In genomic region chr20:52482049-52482448, GRCh38 we compare ENCODE assay signal across 35 cellular contexts.
"Had no signal": no experiment of that assay in that cellular context is flagged by ENCODE, and none has a peak within 500 bp of the region (broad histone marks: within the 10 kb centered on the region; RNA-seq: fewer than 3 reads in every experiment).

No MANE protein-coding gene starts in this region.

- H3K27ac ChIP-seq: brain microvascular endothelial cell, PC-9, RWPE1, VCaP had no signal

- H3K27me3 ChIP-seq: brain microvascular endothelial cell had no signal

- ATAC-seq: activated naive CD8-positive, alpha-beta T cell treated with anti-CD3 and anti-CD28 coated beads, Interleukin-2, amount 50 U/mL, for 24 hours; activated T-cell treated with anti-CD3 and anti-CD28 coated beads, Interleukin-2, amount 50 U/mL, for 4 hours; Right ventricle myocardium inferior had no signal

- H3K4me3 Mint-ChIP-seq: activated B cell treated with CpG ODN at 0.5 μM for 24 hours; activated CD4-positive, alpha-beta memory T cell treated with anti-CD3 and anti-CD28 coated beads for 36 hours; activated naive CD4-positive, alpha-beta T cell treated with anti-CD3 and anti-CD28 coated beads, Interleukin-2, amount 10 ng/mL, durations not matched to agents 7 days and 5 days; activated naive CD8-positive, alpha-beta T cell; activated naive CD8-positive, alpha-beta T cell treated with anti-CD3 and anti-CD28 coated beads, Interleukin-2, amount 50 U/mL, for 24 hours; activated T-cell treated with anti-CD3 and anti-CD28 coated beads, Interleukin-2, amount 50 U/mL, for 4 hours; activated T-helper 1 cell treated with anti-CD3 and anti-CD28 coated beads, Interleukin-12 subunit alpha, Interleukin-12 subunit beta, Interleukin-2, Interleukin-4 antibody, amounts not matched to agents 30 ng/mL and 10 ng/mL and 1 ng/mL, durations not matched to agents 14 hours and 24 hours and 36 hours had no signal

- H3K4me3 ChIP-seq: PC-9 had no signal

- H3K36me3 ChIP-seq: brain microvascular endothelial cell had no signal

- H3K4me1 Mint-ChIP-seq: activated B cell treated with CpG ODN at 0.5 μM for 24 hours; activated naive CD4-positive, alpha-beta T cell treated with anti-CD3 and anti-CD28 coated beads, Interleukin-2, amount 10 ng/mL, durations not matched to agents 7 days and 5 days; activated naive CD8-positive, alpha-beta T cell treated with anti-CD3 and anti-CD28 coated beads, Interleukin-2, amount 50 U/mL, for 24 hours had no signal

- H3K27ac Mint-ChIP-seq: activated B cell treated with CpG ODN at 0.5 μM for 24 hours; activated CD4-positive, alpha-beta memory T cell treated with anti-CD3 and anti-CD28 coated beads for 36 hours; activated naive CD4-positive, alpha-beta T cell treated with anti-CD3 and anti-CD28 coated beads, Interleukin-2, amount 10 ng/mL, durations not matched to agents 7 days and 5 days; activated naive CD8-positive, alpha-beta T cell; activated naive CD8-positive, alpha-beta T cell treated with anti-CD3 and anti-CD28 coated beads, Interleukin-2, amount 50 U/mL, for 24 hours; activated T-helper 1 cell treated with anti-CD3 and anti-CD28 coated beads, Interleukin-12 subunit alpha, Interleukin-12 subunit beta, Interleukin-2, Interleukin-4 antibody, amounts not matched to agents 30 ng/mL and 10 ng/mL and 1 ng/mL, durations not matched to agents 14 hours and 24 hours and 36 hours had no signal

- H3K27me3 Mint-ChIP-seq: activated CD4-positive, alpha-beta memory T cell treated with anti-CD3 and anti-CD28 coated beads for 36 hours; activated naive CD4-positive, alpha-beta T cell treated with anti-CD3 and anti-CD28 coated beads, Interleukin-2, amount 10 ng/mL, durations not matched to agents 7 days and 5 days; activated naive CD8-positive, alpha-beta T cell; activated naive CD8-positive, alpha-beta T cell treated with anti-CD3 and anti-CD28 coated beads, Interleukin-2, amount 50 U/mL, for 24 hours had no signal

- H3K4me2 ChIP-seq: PC-9 had no signal

- FAIRE-seq: RCC 7860 had no signal

- H3K36me3 Mint-ChIP-seq: activated CD4-positive, alpha-beta memory T cell treated with anti-CD3 and anti-CD28 coated beads for 36 hours; activated naive CD4-positive, alpha-beta T cell treated with anti-CD3 and anti-CD28 coated beads, Interleukin-2, amount 10 ng/mL, durations not matched to agents 7 days and 5 days; activated naive CD8-positive, alpha-beta T cell had no signal

- DNase-seq: activated B cell treated with CpG ODN at 0.5 μM for 24 hours; activated CD4-positive, alpha-beta memory T cell treated with anti-CD3 and anti-CD28 coated beads for 36 hours; activated CD4-positive, alpha-beta T cell treated with anti-CD3 and anti-CD28 coated beads for 4 hours; activated CD4-positive, alpha-beta T cell treated with anti-CD3 and anti-CD28 coated beads, Interleukin-2, amount 50 U/mL, for 1 hour; activated CD4-positive, CD25-positive, alpha-beta regulatory T cell treated with anti-CD3 and anti-CD28 coated beads, Interleukin-2, amount 50 U/mL, for 72 hours; activated CD8-positive, alpha-beta memory T cell treated with anti-CD3 and anti-CD28 coated beads, Interleukin-2, amount 50 U/mL, for 4 hours; activated effector memory CD4-positive, alpha-beta T cell treated with Interleukin-2 at 50 U/mL for 16 hours; activated naive CD4-positive, alpha-beta T cell treated with anti-CD3 and anti-CD28 coated beads, Interleukin-2, amount 10 ng/mL, durations not matched to agents 7 days and 5 days; activated naive CD8-positive, alpha-beta T cell treated with anti-CD3 and anti-CD28 coated beads, Interleukin-2, amount 50 U/mL, for 24 hours; activated T-cell treated with anti-CD3 and anti-CD28 coated beads for 4 hours; activated T-cell treated with anti-CD3 and anti-CD28 coated beads, Interleukin-2, amount 50 U/mL, for 4 hours; anterior cingulate cortex; brain microvascular endothelial cell; central memory CD4-positive, alpha-beta T cell; NCI-H1092 treated with DMSO at 0.1 percent for 48 hours; NCI-H146; NCI-H187; NCI-H2029 treated with DMSO at 0.1 percent for 48 hours; NCI-H2107; NCI-H2171; NCI-H510A; NCI-H526; NCI-H748 treated with DMSO at 0.1 percent for 48 hours; PC-9; SIG-M5; SW 1271; T-helper 1 cell; T-helper 2 cell; T-helper 9 cell had no signal

- H2AFZ ChIP-seq: PC-9 had no signal

- H3K9me3 Mint-ChIP-seq: activated B cell treated with CpG ODN at 0.5 μM for 24 hours; activated naive CD8-positive, alpha-beta T cell treated with anti-CD3 and anti-CD28 coated beads, Interleukin-2, amount 50 U/mL, for 24 hours; activated T-cell treated with anti-CD3 and anti-CD28 coated beads, Interleukin-2, amount 50 U/mL, for 4 hours had no signal
